Comparison of ENCODE assay signal across 8 cellular contexts in genomic region chr2:246489-247145, GRCh38. TPM values are rescaled to one million over a fixed set of nuclear protein-coding genes. Genes with fewer than 3 reads are reported as not detected.
A peak's percentile ranks its signal among the peaks of the same experiment; 100 is the strongest.
DNase-seq lines count a peak whose midpoint lies in the region; ATAC-seq and TF ChIP-seq lines count a peak whose summit lies in the region.

No MANE protein-coding gene starts in this region.

- H2AFZ ChIP-seq in MM.1S (ENCODE audit: low read length) = no peak overlapping the region

- H3K36me3 Mint-ChIP-seq in CD4-positive, alpha-beta T cell (ENCODE audit: low read depth) = peaks cover 74% of the 10 kb centered on the region

- peak; percentile 60 for ATAC-seq in CD4-positive, alpha-beta T cell (ENCODE audit: poor library complexity)
- peak; percentile 50 for ATAC-seq in sciatic nerve

- no peaks in the 10 kb centered on the region for H3K27me3 ChIP-seq in CD4-positive, alpha-beta T cell (ENCODE audit: control insufficient read depth, insufficient read depth, low read length)
- H3K27me3 ChIP-seq in MM.1S (replicated peaks; ENCODE audit: insufficient read depth, low read length) = no peaks in the 10 kb centered on the region

- peak; percentile 79 for TF ChIP-seq CTCF in CD4-positive, alpha-beta T cell (IDR thresholded peaks at IDR 0.05)
- TF ChIP-seq CTCF in GM13976 (IDR thresholded peaks at IDR 0.05; ENCODE audit: borderline replicate concordance, control extremely low read depth, extremely low read depth, insufficient read depth, missing control alignments) (peak; percentile 15), MM.1S (IDR thresholded peaks at IDR 0.05; ENCODE audit: low read length) (peak; percentile 46), coronary artery (IDR thresholded peaks at IDR 0.05) (no peak)

- no peaks in the 10 kb centered on the region for H3K9me3 Mint-ChIP-seq in CD4-positive, alpha-beta T cell

- peak in 5 of 10 experiments; percentile 5 to 14 (median 10) for DNase-seq in CD4-positive, alpha-beta T cell
- DNase-seq in GM13976 (ENCODE audit: low spot score) = no peak
- peak; percentile 45 for DNase-seq in MM.1S
- peak; percentile 3 for DNase-seq in T follicular helper cell (ENCODE audit: low read depth)
- DNase-seq in foreskin melanocyte = peak; percentile 51
- DNase-seq in sciatic nerve (ENCODE audit: low spot score) = no peak
- no peak for DNase-seq in GM19238 (ENCODE audit: insufficient read length, low spot score)
- DNase-seq in coronary artery (ENCODE audit: low spot score) = no peak

- H3K9me3 ChIP-seq in CD4-positive, alpha-beta T cell (ENCODE audit: control insufficient read depth, low read length) = no peaks in the 10 kb centered on the region
- H3K9me3 ChIP-seq in MM.1S (replicated peaks; ENCODE audit: insufficient read depth, low read length) = no peaks in the 10 kb centered on the region

- CTCF ChIA-PET in CD4-positive, alpha-beta T cell (lab: Charles Lee) = interaction anchor here (0.7 to 1.3 kb wide), 8 partner anchors 10 to 390 kb away, joined by 3 to 8 read pairs (median 4); partner anchors contain the start of gene SH3YL1

- no peak overlapping the region for H3K4me2 ChIP-seq in MM.1S (ENCODE audit: low read depth, low read length)

- peaks cover 7% of the 10 kb centered on the region for H3K4me1 Mint-ChIP-seq in CD4-positive, alpha-beta T cell (ENCODE audit: low read depth)

- H3K4me3 ChIP-seq in MM.1S (ENCODE audit: low read length) (no peak overlapping the region), coronary artery (no peak overlapping the region)

- H3K9ac ChIP-seq in MM.1S (ENCODE audit: low read length) = no peak overlapping the region

- no peaks in the 10 kb centered on the region for H3K36me3 ChIP-seq in MM.1S (replicated peaks; ENCODE audit: insufficient read depth, low read length)

- no peak overlapping the region for H3K4me3 Mint-ChIP-seq in CD4-positive, alpha-beta T cell

- H3K27ac Mint-ChIP-seq in CD4-positive, alpha-beta T cell = no peak overlapping the region

- no peaks in the 10 kb centered on the region for H3K27me3 Mint-ChIP-seq in CD4-positive, alpha-beta T cell

- H3K4me1 ChIP-seq in MM.1S (ENCODE audit: low read length) = no peaks in the 10 kb centered on the region

- in situ Hi-C loops in GM13976 (cut with MboI; ENCODE audit: low sequenced_read_pairs, unreplicated experiment) = no loop called here

- H3K79me2 ChIP-seq in MM.1S (ENCODE audit: low read length) = no peaks in the 10 kb centered on the region

- POLR2A ChIA-PET in CD4-positive, alpha-beta T cell (lab: Charles Lee) = interaction anchor here (0.8 to 1.0 kb wide), 2 partner anchors 10 to 17 kb away, joined by 3 to 4 read pairs; partner anchors contain the start of gene SH3YL1

- no peaks in the 10 kb centered on the region for H3K9me2 ChIP-seq in MM.1S (replicated peaks; ENCODE audit: insufficient read depth, low read length)

- H3F3A ChIP-seq in MM.1S (ENCODE audit: insufficient read depth, low read length) = no peaks in the 10 kb centered on the region

- H3K27ac ChIP-seq in CD4-positive, alpha-beta T cell (ENCODE audit: low read depth, low read length) = no peak overlapping the region
- H3K27ac ChIP-seq in MM.1S (ENCODE audit: low read length) (no peak overlapping the region), coronary artery (no peak overlapping the region)

- intact Hi-C loops in CD4-positive, alpha-beta T cell (cut with DNase I, micrococcal nuclease) = loop anchor here (1.0 to 10.0 kb wide), 7 partner anchors 18 to 1298 kb away; partner anchors contain the start of genes ACP1 (in 1 of the 2) and SH3YL1 (in 1 of the 2)
- intact Hi-C loops in sciatic nerve (cut with DNase I) = no loop called here

- H4K20me1 ChIP-seq in MM.1S (ENCODE audit: insufficient read depth, low read length) = no peaks in the 10 kb centered on the region

RNA-seq across cellular contexts. Expression of gene SH3YL1, which starts 17.2 kb away (rescaled TPM):
- 10 to 100 TPM; 59.7 to 61.9 TPM for total RNA-seq in CD4-positive, alpha-beta T cell
- 32.7 TPM for total RNA-seq in sciatic nerve

RNA-seq across cellular contexts. Expression of gene ACP1, which starts 18.1 kb away (rescaled TPM):
- 10 to 100 TPM; 89.7 to 93.2 TPM for total RNA-seq in CD4-positive, alpha-beta T cell
- total RNA-seq in sciatic nerve = 49.4 TPM

RNA-seq across cellular contexts. Expression of gene ALKAL2, which starts 41.3 kb away (rescaled TPM):
- not detected for total RNA-seq in CD4-positive, alpha-beta T cell
- 3.0 TPM for total RNA-seq in sciatic nerve

Comparison
In these comparisons a context has a peak if more than half of its experiments do, and no peak if none do; other contexts are left out.
1. DNase-seq: peak in MM.1S (single experiment), T follicular helper cell (single experiment) and foreskin melanocyte (single experiment); none in GM13976 (single experiment), sciatic nerve (single experiment), GM19238 (single experiment) and coronary artery (single experiment).